23 cellular contexts compared by ENCODE assay signal in genomic region chr15:49037546-49037940, GRCh38. TPM values are rescaled to one million over a fixed set of nuclear protein-coding genes. Genes with fewer than 3 reads are reported as not detected.
DNase-seq lines count a peak whose midpoint lies in the region; ATAC-seq and TF ChIP-seq lines count a peak whose summit lies in the region.
"Had no signal": no experiment of that assay in that cellular context is flagged by ENCODE, and none has a peak within 500 bp of the region (broad histone marks: within the 10 kb centered on the region; RNA-seq: fewer than 3 reads in every experiment).

No MANE protein-coding gene starts in this region.

- no peaks in the 10 kb centered on the region for H3K9me3 Mint-ChIP-seq in effector memory CD8-positive, alpha-beta T cell
- no peaks in the 10 kb centered on the region for H3K9me3 Mint-ChIP-seq in osteocyte (ENCODE audit: unreplicated experiment)
- H3K9me3 Mint-ChIP-seq in activated naive CD4-positive, alpha-beta T cell treated with anti-CD3 and anti-CD28 coated beads for 36 hours: no peaks in the 10 kb centered on the region
- H3K9me3 Mint-ChIP-seq: activated CD4-positive, alpha-beta memory T cell treated with anti-CD3 and anti-CD28 coated beads, Interleukin-2, amount 10 ng/mL, durations not matched to agents 7 days and 5 days; activated naive CD4-positive, alpha-beta T cell treated with anti-CD3 and anti-CD28 coated beads, Interleukin-2, amount 50 U/mL, for 72 hours; activated T-cell treated with anti-CD3 and anti-CD28 coated beads, Interleukin-2, amount 50 U/mL, for 4 hours; CD8-positive, alpha-beta T cell had no signal

- H3K9me2 ChIP-seq in GM23248 (ENCODE audit: insufficient read depth): no peaks in the 10 kb centered on the region

- H2AFZ ChIP-seq in GM23248: no peak overlapping the region

- H3K4me1 Mint-ChIP-seq in effector memory CD8-positive, alpha-beta T cell (ENCODE audit: low read depth in 2 of 2): peaks cover 23 to 33% of the 10 kb centered on the region in 2 donors
- peaks cover 45% of the 10 kb centered on the region for H3K4me1 Mint-ChIP-seq in osteocyte (ENCODE audit: unreplicated experiment)
- peaks cover 22% of the 10 kb centered on the region for H3K4me1 Mint-ChIP-seq in activated naive CD4-positive, alpha-beta T cell treated with anti-CD3 and anti-CD28 coated beads for 36 hours (ENCODE audit: low read depth)

- H3K9me3 ChIP-seq in GM23248 (ENCODE audit: low read depth): no peaks in the 10 kb centered on the region
- no peaks in the 10 kb centered on the region for H3K9me3 ChIP-seq in RWPE2 (ENCODE audit: severe bottlenecking)
- H3K9me3 ChIP-seq: mucosa of descending colon, right lobe of liver, transverse colon had no signal

- H3K27ac Mint-ChIP-seq in effector memory CD8-positive, alpha-beta T cell: peak overlapping the region; percentile 35 to 54
- H3K27ac Mint-ChIP-seq in osteocyte (ENCODE audit: unreplicated experiment): peak overlapping the region; percentile 27
- no peak overlapping the region for H3K27ac Mint-ChIP-seq in activated naive CD4-positive, alpha-beta T cell treated with anti-CD3 and anti-CD28 coated beads for 36 hours
- H3K27ac Mint-ChIP-seq: activated CD4-positive, alpha-beta memory T cell treated with anti-CD3 and anti-CD28 coated beads, Interleukin-2, amount 10 ng/mL, durations not matched to agents 7 days and 5 days; CD8-positive, alpha-beta T cell had no signal

- H3K27me3 Mint-ChIP-seq in effector memory CD8-positive, alpha-beta T cell: no peaks in the 10 kb centered on the region
- no peaks in the 10 kb centered on the region for H3K27me3 Mint-ChIP-seq in osteocyte (ENCODE audit: unreplicated experiment)
- H3K27me3 Mint-ChIP-seq in activated naive CD4-positive, alpha-beta T cell treated with anti-CD3 and anti-CD28 coated beads for 36 hours (ENCODE audit: low read depth): no peaks in the 10 kb centered on the region
- H3K27me3 Mint-ChIP-seq: activated CD4-positive, alpha-beta memory T cell treated with anti-CD3 and anti-CD28 coated beads, Interleukin-2, amount 10 ng/mL, durations not matched to agents 7 days and 5 days had no signal

- peaks cover 23% of the 10 kb centered on the region for H3K36me3 ChIP-seq in GM23248 (ENCODE audit: low read depth)
- peaks cover 26% of the 10 kb centered on the region for H3K36me3 ChIP-seq in RWPE2 (ENCODE audit: low read depth)

- peak overlapping the region; percentile 41 for H3K4me2 ChIP-seq in GM23248 (ENCODE audit: unreplicated experiment)

- no peaks in the 10 kb centered on the region; the same call in 1 of the 2 replicates for H4K20me1 ChIP-seq in GM23248 (ENCODE audit: insufficient read depth)

- TF ChIP-seq CTCF in RWPE2 (IDR thresholded peaks at IDR 0.05; ENCODE audit: poor library complexity, severe bottlenecking): no peak
- no peak for TF ChIP-seq CTCF in osteocyte (IDR thresholded peaks at IDR 0.05)

- peaks cover 16% of the 10 kb centered on the region for H3K36me3 Mint-ChIP-seq in effector memory CD8-positive, alpha-beta T cell (ENCODE audit: insufficient read depth)
- H3K36me3 Mint-ChIP-seq in osteocyte (ENCODE audit: unreplicated experiment): peaks cover 25% of the 10 kb centered on the region
- peaks cover 3% of the 10 kb centered on the region for H3K36me3 Mint-ChIP-seq in activated naive CD4-positive, alpha-beta T cell treated with anti-CD3 and anti-CD28 coated beads for 36 hours (ENCODE audit: low read depth)
- H3K36me3 Mint-ChIP-seq: activated naive CD4-positive, alpha-beta T cell treated with anti-CD3 and anti-CD28 coated beads, Interleukin-2, amount 50 U/mL, for 72 hours had no signal

- peaks cover 100% of the 10 kb centered on the region for H3K79me2 ChIP-seq in GM23248 (ENCODE audit: insufficient read depth)

- H3K27ac ChIP-seq in GM23248 (peak overlapping the region; percentile 25), RWPE2 (ENCODE audit: poor library complexity, severe bottlenecking) (peak overlapping the region; percentile 10)
- H3K27ac ChIP-seq: right lobe of liver had no signal

- in situ Hi-C loops in GM23248 (cut with MboI): no loop called here

- H3K27me3 ChIP-seq in GM23248 (replicated peaks; ENCODE audit: insufficient read depth) (no peaks in the 10 kb centered on the region), RWPE2 (ENCODE audit: insufficient read depth, poor library complexity, severe bottlenecking) (no peaks in the 10 kb centered on the region)
- H3K27me3 ChIP-seq: right lobe of liver, transverse colon had no signal

- no peak overlapping the region for H3K4me3 Mint-ChIP-seq in effector memory CD8-positive, alpha-beta T cell
- no peak overlapping the region for H3K4me3 Mint-ChIP-seq in osteocyte (ENCODE audit: unreplicated experiment)
- H3K4me3 Mint-ChIP-seq in activated naive CD4-positive, alpha-beta T cell treated with anti-CD3 and anti-CD28 coated beads for 36 hours: no peak overlapping the region
- H3K4me3 Mint-ChIP-seq: activated CD4-positive, alpha-beta memory T cell treated with anti-CD3 and anti-CD28 coated beads, Interleukin-2, amount 10 ng/mL, durations not matched to agents 7 days and 5 days; activated T-cell treated with anti-CD3 and anti-CD28 coated beads, Interleukin-2, amount 50 U/mL, for 4 hours; CD8-positive, alpha-beta T cell had no signal

- peaks cover 39% of the 10 kb centered on the region for H3K4me1 ChIP-seq in GM23248 (ENCODE audit: insufficient read depth)
- peaks cover 28% of the 10 kb centered on the region for H3K4me1 ChIP-seq in RWPE2 (ENCODE audit: insufficient read depth, poor library complexity, severe bottlenecking)
- H3K4me1 ChIP-seq: right lobe of liver had no signal

- CTCF ChIA-PET in activated naive CD4-positive, alpha-beta T cell treated with anti-CD3 and anti-CD28 coated beads for 36 hours (lab: Charles Lee): interaction anchor here (0.7 to 1.5 kb wide), 2 partner anchors 62 to 175 kb away, joined by 3 to 4 read pairs; no protein-coding TSS in a partner anchor

- intact Hi-C loops in activated naive CD4-positive, alpha-beta T cell treated with anti-CD3 and anti-CD28 coated beads for 36 hours (cut with micrococcal nuclease): no loop called here

- no peak overlapping the region for H3K9ac ChIP-seq in GM23248

- DNase-seq in GM23248 (peak; percentile 13), RWPE2 (ENCODE audit: low spot score) (no peak), osteocyte (ENCODE audit: extremely low spot score, unreplicated experiment) (no peak), NCI-H2107 treated with DMSO at 0.1 percent for 48 hours (lab: John Stamatoyannopoulos, UW; ENCODE audit: unreplicated experiment) (no peak), DMS79 treated with DMSO at 0.1 percent for 48 hours (lab: John Stamatoyannopoulos, UW) (no peak)
- DNase-seq in effector memory CD8-positive, alpha-beta T cell: no peak
- no peak for DNase-seq in activated naive CD4-positive, alpha-beta T cell treated with anti-CD3 and anti-CD28 coated beads for 36 hours
- DNase-seq: activated CD4-positive, alpha-beta memory T cell treated with anti-CD3 and anti-CD28 coated beads, Interleukin-2, amount 10 ng/mL, durations not matched to agents 7 days and 5 days; activated T-cell treated with anti-CD3 and anti-CD28 coated beads, Interleukin-2, amount 50 U/mL, for 4 hours; CD8-positive, alpha-beta T cell; dermis blood vessel endothelial cell; DND-41; mucosa of descending colon; NCI-H1417 treated with DMSO at 0.1 percent for 48 hours; NCI-H524 treated with DMSO at 0.1 percent for 48 hours; occipital lobe; right lobe of liver; SHP77 treated with DMSO at 0.1 percent for 48 hours; stimulated activated naive CD4-positive, alpha-beta T cell; transverse colon had no signal

- no peak overlapping the region for H3K4me3 ChIP-seq in GM23248
- H3K4me3 ChIP-seq in RWPE2 (ENCODE audit: severe bottlenecking): no peak overlapping the region
- H3K4me3 ChIP-seq: mucosa of descending colon, right lobe of liver, transverse colon had no signal

- ATAC-seq in RWPE2 (ENCODE audit: low read depth) (no peak), HG03439 (IDR thresholded peaks at IDR 0.05; ENCODE audit: unreplicated experiment) (no peak)
- no peak for ATAC-seq in effector memory CD8-positive, alpha-beta T cell (replicated peaks)
- ATAC-seq: CD8-positive, alpha-beta T cell; left lobe of liver; right lobe of liver had no signal

- H3F3A ChIP-seq in GM23248 (ENCODE audit: insufficient read depth): peaks cover 18% of the 10 kb centered on the region; the same call in 1 of the 2 replicates

RNA-seq across cellular contexts. Expression of gene SECISBP2L, which starts 8.7 kb away (rescaled TPM):
- total RNA-seq in GM23248 (2014; rRNA removed; shearing (Covaris generic)): 26.8 and 26.9 TPM in 2 replicates
- 28.4 and 29.8 TPM in 2 replicates for polyA plus RNA-seq in GM23248 (2016; fragmentation: Nextera tagmentation; extraction: Ambion mirVana)
- 47.7 TPM in 2 replicates for total RNA-seq in osteocyte
- total RNA-seq in activated naive CD4-positive, alpha-beta T cell treated with anti-CD3 and anti-CD28 coated beads for 36 hours: 10 to 100 TPM; 17.4 to 18.6 TPM
